In the genomic region with DNA sequence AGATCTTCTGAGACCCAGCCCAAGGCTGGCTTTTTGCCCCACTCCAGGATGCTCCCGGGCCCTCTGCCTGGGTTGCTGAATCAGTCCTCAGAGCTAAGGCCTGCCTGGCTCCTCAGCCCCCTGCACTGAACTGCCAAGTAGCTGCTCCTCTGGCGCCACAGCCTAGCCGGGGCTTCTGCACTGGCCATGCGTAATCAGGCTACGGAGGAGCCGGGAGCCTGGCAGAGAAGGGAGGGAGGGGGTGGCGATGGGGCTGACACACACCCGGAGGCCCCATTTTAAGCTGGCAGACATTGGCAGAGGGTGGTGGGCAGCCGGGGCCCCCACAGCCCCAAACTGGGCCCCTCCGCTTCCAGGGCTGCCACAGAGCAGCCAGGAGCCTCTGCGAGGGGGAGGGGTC, we compare ENCODE assay signal across 18 cellular contexts. TPM values are rescaled to one million over a fixed set of nuclear protein-coding genes. Genes with fewer than 3 reads are reported as not detected.
"Had no signal": no experiment of that assay in that cellular context is flagged by ENCODE, and none has a peak within 500 bp of the region (broad histone marks: within the 10 kb centered on the region; RNA-seq: fewer than 3 reads in every experiment).

No MANE protein-coding gene starts in this region.

- H3K4me3 ChIP-seq: ascending aorta, coronary artery, esophagus muscularis mucosa, gastroesophageal sphincter, pancreas, tibial artery had no signal

- H3K36me3 ChIP-seq: ascending aorta, esophagus muscularis mucosa, gastroesophageal sphincter, pancreas, tibial artery had no signal

- H3K9ac ChIP-seq: SK-N-SH had no signal

- H3K9me3 ChIP-seq: ascending aorta, esophagus muscularis mucosa, gastroesophageal sphincter, pancreas, SK-N-SH, tibial artery had no signal

- H3K4me2 ChIP-seq: SK-N-SH had no signal

- H3K4me1 ChIP-seq: ascending aorta, gastroesophageal sphincter, pancreas had no signal

- DNase-seq: activated B cell treated with CpG ODN at 0.5 μM for 24 hours; activated CD4-positive, alpha-beta T cell treated with anti-CD3 and anti-CD28 coated beads for 4 hours; activated CD8-positive, alpha-beta T cell treated with anti-CD3 and anti-CD28 coated beads for 36 hours; activated naive CD4-positive, alpha-beta T cell treated with anti-CD3 and anti-CD28 coated beads, Interleukin-2, amount 10 ng/mL, durations not matched to agents 7 days and 5 days; activated naive CD8-positive, alpha-beta T cell treated with anti-CD3 and anti-CD28 coated beads, Interleukin-2, amount 50 U/mL, for 24 hours; activated T-cell treated with anti-CD3 and anti-CD28 coated beads, Interleukin-2, amount 50 U/mL, for 1 hour; pancreas; SK-N-SH; stimulated activated naive CD4-positive, alpha-beta T cell treated with Interleukin-2 at 50 U/mL for 16 hours; tibial artery had no signal

- H3K27ac ChIP-seq: ascending aorta, esophagus muscularis mucosa, gastroesophageal sphincter, pancreas, tibial artery had no signal

- FAIRE-seq: islet of Langerhans, pancreas, TTC549, urothelium cell line had no signal

- H3K27me3 ChIP-seq: ascending aorta, pancreas had no signal

- ATAC-seq: activated CD8-positive, alpha-beta T cell treated with anti-CD3 and anti-CD28 coated beads for 36 hours; activated naive CD8-positive, alpha-beta T cell treated with anti-CD3 and anti-CD28 coated beads, Interleukin-2, amount 50 U/mL, for 24 hours; gastroesophageal sphincter; pancreas had no signal

RNA-seq across cellular contexts. Expression of a gene that starts 38.7 kb away (rescaled TPM):
- total RNA-seq: activated CD8-positive, alpha-beta T cell treated with anti-CD3 and anti-CD28 coated beads for 36 hours; lung microvascular endothelial cell had no signal
